Comparison of ENCODE assay signal across 24 cellular contexts in the genomic region with DNA sequence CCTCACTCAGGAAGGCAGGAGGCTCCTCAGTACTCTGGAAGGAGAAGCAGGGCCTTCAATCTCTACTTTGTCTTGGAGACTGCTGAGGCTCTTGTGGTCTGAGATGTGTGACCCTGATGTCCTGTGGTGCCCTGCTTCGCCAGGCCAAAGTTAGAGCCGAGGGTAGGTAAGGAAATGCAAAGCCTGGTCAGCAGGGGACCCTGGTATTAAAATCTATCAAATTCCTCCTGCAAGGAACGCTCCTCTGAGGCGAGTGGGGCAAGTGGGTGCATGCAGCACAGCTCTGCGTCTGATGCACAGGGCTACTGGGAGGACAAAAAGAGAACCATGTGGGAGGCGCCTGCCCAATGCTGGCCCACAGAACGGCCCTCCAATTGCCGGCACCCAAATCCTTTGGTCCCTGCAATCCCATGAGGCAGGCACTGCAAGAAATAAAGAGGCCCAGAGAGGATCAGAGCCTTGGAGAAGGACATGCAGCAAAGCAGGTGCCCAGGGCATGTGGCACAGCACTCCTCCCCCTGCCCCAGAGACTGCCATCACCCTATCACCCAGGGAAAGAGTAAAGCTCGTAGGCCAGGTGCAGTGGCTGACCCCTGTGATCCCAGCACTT. TPM values are rescaled to one million over a fixed set of nuclear protein-coding genes. Genes with fewer than 3 reads are reported as not detected.
DNase-seq lines count a peak whose midpoint lies in the region; ATAC-seq, FAIRE-seq and TF ChIP-seq lines count a peak whose summit lies in the region.
"Had no signal": no experiment of that assay in that cellular context is flagged by ENCODE, and none has a peak within 500 bp of the region (broad histone marks: within the 10 kb centered on the region; RNA-seq: fewer than 3 reads in every experiment).

No MANE protein-coding gene starts in this region.

- CTCF ChIA-PET in RWPE1 (lab: Yijun Ruan, JAX) (interaction anchor here (0.6 kb wide), 1 partner anchor 296 kb away, joined by 4 read pairs; no protein-coding TSS in a partner anchor), HepG2 (lab: Yijun Ruan, JAX; ENCODE audit: low intra/inter-chr PET ratio, low total read pairs) (no interaction called here)

- POLR2A ChIA-PET in RWPE1 (lab: Yijun Ruan, JAX; ENCODE audit: low non-redundant PET) (no interaction called here), HepG2 (lab: Yijun Ruan, JAX) (interaction anchor here (0.6 to 1.1 kb wide), 2 partner anchors 17 to 71 kb away, joined by 4 read pairs; no protein-coding TSS in a partner anchor)

- no peak overlapping the region for H3K4me2 ChIP-seq in HepG2 (ENCODE audit: low read depth, low read length)
- H3K4me2 ChIP-seq: PC-9, smooth muscle cell had no signal

- H3K36me3 ChIP-seq in HepG2 (replicated peaks in 1 of 2; ENCODE audit: control insufficient read depth in 1 of 2, insufficient read depth in 2 of 2, low read length in 2 of 2): no peaks in the 10 kb centered on the region
- no peaks in the 10 kb centered on the region for H3K36me3 ChIP-seq in suprapubic skin
- H3K36me3 ChIP-seq: colonic mucosa, vagina had no signal

- TF ChIP-seq POLR2A in HepG2 (IDR thresholded peaks at IDR 0.05; ENCODE audit: insufficient read depth in 1 of 2, low read depth in 2 of 2, low read length in 2 of 2) (no peak), suprapubic skin (IDR thresholded peaks at IDR 0.05) (no peak)

- no TSS peak for BruUV-seq in HepG2 (replicated peaks; lab: Mats Ljungman, UMichigan)

- peaks cover 26% of the 10 kb centered on the region for H3K4me1 ChIP-seq in HepG2 (ENCODE audit: insufficient read depth, low read length)
- H3K4me1 ChIP-seq in suprapubic skin: peaks cover 19% of the 10 kb centered on the region

- TF ChIP-seq EP300 in HepG2 (IDR thresholded peaks at IDR 0.05; ENCODE audit: low read depth in 2 of 2, low read length in 2 of 2) (no peak), HepG2 (CRISPR knock-in tag; IDR thresholded peaks at IDR 0.05; ENCODE audit: borderline replicate concordance) (no peak), suprapubic skin (IDR thresholded peaks at IDR 0.05) (no peak)

- in situ Hi-C loops in HepG2 (cut with HindIII; ENCODE audit: extremely low pct_ligation_motif_present, low pct_unique_long_range_greater_than_20kb): no loop called here

- intact Hi-C loops in HepG2 (cut with micrococcal nuclease; ENCODE audit: unreplicated experiment): no loop called here

- 41% methylated on average over 7 of the region's 9 CpGs for WGBS in HepG2 (ENCODE audit: low lambda C conversion rate)
- 70% methylated on average over 8 of the region's 9 CpGs for WGBS in suprapubic skin

- H3K27me3 ChIP-seq in HepG2 (ENCODE audit: control insufficient read depth in 1 of 2, insufficient read depth in 2 of 2, low read length in 2 of 2): peaks cover 3 to 6% of the 10 kb centered on the region in 2 experiments; a peak in 2 of 5 replicates
- H3K27me3 ChIP-seq in suprapubic skin: no peaks in the 10 kb centered on the region
- H3K27me3 ChIP-seq: body of pancreas, colonic mucosa, vagina had no signal

- ATAC-seq in HepG2 (no peak), GM19397 (IDR thresholded peaks at IDR 0.05; ENCODE audit: unreplicated experiment) (no peak)
- ATAC-seq: activated naive CD4-positive, alpha-beta T cell treated with anti-CD3 and anti-CD28 coated beads, Interleukin-2, amount 50 U/mL, for 72 hours; psoas muscle had no signal

- H3K27ac ChIP-seq in RWPE1 (peak overlapping the region; percentile 10; the same call in 1 of the 2 replicates), HepG2 (ENCODE audit: extremely low read length, insufficient read depth, low read length) (no peak overlapping the region), suprapubic skin (no peak overlapping the region)
- H3K27ac ChIP-seq: colonic mucosa, PC-9, psoas muscle, vagina had no signal

- H3K79me2 ChIP-seq in HepG2 (ENCODE audit: insufficient read depth, low read length): no peaks in the 10 kb centered on the region

- H3K9me3 ChIP-seq in HepG2 (ENCODE audit: low read length): no peaks in the 10 kb centered on the region
- no peaks in the 10 kb centered on the region for H3K9me3 ChIP-seq in suprapubic skin
- H3K9me3 ChIP-seq: body of pancreas, colonic mucosa, psoas muscle, vagina had no signal

- no peaks in the 10 kb centered on the region for H4K20me1 ChIP-seq in HepG2 (ENCODE audit: insufficient read depth, low read length)

- no peak overlapping the region for H2AFZ ChIP-seq in HepG2 (ENCODE audit: low read length)
- H2AFZ ChIP-seq: PC-9 had no signal

- no peak for TF ChIP-seq CTCF in RWPE1 (conservative IDR thresholded peaks at IDR 0.05; ENCODE audit: low read depth)
- no peak for TF ChIP-seq CTCF in HepG2 (CRISPR knock-in tag; IDR thresholded peaks at IDR 0.05)
- TF ChIP-seq CTCF in suprapubic skin (IDR thresholded peaks at IDR 0.05): no peak

- no peak for FAIRE-seq in HepG2 (lab: Jason Lieb, UNC)
- FAIRE-seq: endothelial cell of umbilical vein, GM12892 had no signal

- no peak overlapping the region for H3K4me3 ChIP-seq in HepG2 (replicated peaks in 1 of 3; ENCODE audit: insufficient read depth in 1 of 3, low read depth in 2 of 3, low read length in 3 of 3)
- H3K4me3 ChIP-seq in suprapubic skin: no peak overlapping the region
- H3K4me3 ChIP-seq: body of pancreas, colonic mucosa, PC-9, psoas muscle, smooth muscle cell, vagina had no signal

- peak; percentile 48 for DNase-seq in activated effector memory CD4-positive, alpha-beta T cell treated with anti-CD3 and anti-CD28 coated beads, Interleukin-2, amount 50 U/mL, for 16 hours
- no peak for DNase-seq in activated effector memory CD4-positive, alpha-beta T cell treated with Interleukin-2 at 50 U/mL for 16 hours
- DNase-seq in RWPE1 (ENCODE audit: low spot score) (no peak), HepG2 (ENCODE audit: low spot score) (no peak), suprapubic skin (ENCODE audit: low spot score in 2 of 2) (peak; percentile 38 to 50), hypothalamus (lab: John Stamatoyannopoulos, UW) (no peak), HUDEP-2 (lab: John Stamatoyannopoulos, UW; ENCODE audit: unreplicated experiment in 76 of 76) (no peak)
- DNase-seq: colonic mucosa; DMS79; foreskin fibroblast; HFFc6; kidney glomerular epithelial cell; NCI-H1694 treated with DMSO at 0.1 percent for 48 hours; NCI-H226; PC-9; stimulated activated CD4-positive, alpha-beta T cell treated with anti-CD3 and anti-CD28 coated beads, Interleukin-4, amount 100 ng/mL, for 24 hours had no signal

- no peak for TF ChIP-seq RAD21 in HepG2 (CRISPR knock-in tag; IDR thresholded peaks at IDR 0.05)

- no peak overlapping the region for H3K9ac ChIP-seq in HepG2 (ENCODE audit: insufficient read depth, low read depth, low read length)

TF ChIP-seq in HepG2, 621 proteins besides CTCF, POLR2A, EP300 and RAD21:
- TF ChIP-seq KLF12 (CRISPR knock-in tag; IDR thresholded peaks at IDR 0.05; ENCODE audit: borderline replicate concordance) (no peak), PRMT3 (CRISPR knock-in tag; IDR thresholded peaks at IDR 0.05; ENCODE audit: borderline replicate concordance, low read depth) (no peak), MATR3 (CRISPR knock-in tag; IDR thresholded peaks at IDR 0.05) (no peak), ZNF205 (CRISPR knock-in tag; IDR thresholded peaks at IDR 0.05) (no peak), ZNF768 (CRISPR knock-in tag; IDR thresholded peaks at IDR 0.05) (0 out of 2 replicates have a peak, but pooled peaks have one; percentile 42), TARDBP (CRISPR knock-in tag; IDR thresholded peaks at IDR 0.05) (no peak), KDM5A (IDR thresholded peaks at IDR 0.05; ENCODE audit: borderline replicate concordance, low read length) (no peak)
TF ChIP-seq in HepG2: peak in this region for 1.

RNA-seq across cellular contexts. Expression of a gene that starts 23.1 kb away (rescaled TPM):
- total RNA-seq in HepG2 (2016; rRNA removed; fragmentation: Illumina TruSeq; extraction: Trizol): 5.3 and 11.0 TPM in 2 replicates
- total RNA-seq in HepG2 (2016; cell fraction: cytosol; rRNA removed; fragmentation: Illumina TruSeq; extraction: Trizol; ENCODE audit: low read depth): 2.3 and 2.6 TPM in 2 replicates
- 5.2 and 10.5 TPM in 2 replicates for total RNA-seq in HepG2 (2016; cell fraction: insoluble cytoplasmic fraction; rRNA removed; fragmentation: Illumina TruSeq; extraction: Trizol)
- 7.0 and 7.7 TPM in 2 replicates for total RNA-seq in HepG2 (2016; cell fraction: membrane; rRNA removed; fragmentation: Illumina TruSeq; extraction: Trizol)
- total RNA-seq in HepG2 (2016; cell fraction: nucleus; rRNA removed; fragmentation: Illumina TruSeq; extraction: Trizol): 9.9 and 13.1 TPM in 2 replicates
- 8.8 and 10.2 TPM in 2 replicates for polyA plus RNA-seq in HepG2 (2011; rRNA removed)
- 7.4 TPM in 2 replicates for polyA plus RNA-seq in HepG2 (2011; cell fraction: cytosol; rRNA removed)
- 42.1 and 46.0 TPM in 2 replicates for polyA plus RNA-seq in HepG2 (2011; cell fraction: nucleus; rRNA removed)
- polyA plus RNA-seq in HepG2 (2012): 22.4 and 32.5 TPM in 2 replicates
- polyA plus RNA-seq in HepG2 (2016; cell fraction: cytosol; fragmentation: Illumina TruSeq; extraction: Trizol; ENCODE audit: low read depth): 0.69 and 1.1 TPM in 2 replicates
- polyA plus RNA-seq in HepG2 (2016; cell fraction: insoluble cytoplasmic fraction; fragmentation: Illumina TruSeq; extraction: Trizol; ENCODE audit: low read depth): 16.0 and 20.6 TPM in 2 replicates
- polyA plus RNA-seq in HepG2 (2016; cell fraction: membrane; fragmentation: Illumina TruSeq; extraction: Trizol; ENCODE audit: low read depth): 2.4 and 3.8 TPM in 2 replicates
- polyA plus RNA-seq in HepG2 (2016; cell fraction: nucleus; fragmentation: Illumina TruSeq; extraction: Trizol; ENCODE audit: insufficient read depth, low read depth): 25.8 and 26.9 TPM in 2 replicates
- 7.8 and 28.6 TPM in 2 replicates for polyA minus RNA-seq in HepG2 (2011; rRNA and poly(A)+ RNA removed; ENCODE audit: low replicate concordance)
- 19.5 and 20.1 TPM in 2 replicates for polyA minus RNA-seq in HepG2 (2011; cell fraction: cytosol; rRNA and poly(A)+ RNA removed)
- 27.4 and 29.2 TPM in 2 replicates for polyA minus RNA-seq in HepG2 (2011; cell fraction: nucleus; rRNA and poly(A)+ RNA removed)
- total RNA-seq in suprapubic skin: 100 to 1,000 TPM in 1 of 4 donors, 10 to 100 TPM in 3; 71.9 to 104 (median 79.5) TPM

Comparison
In these comparisons a context has a peak if more than half of its experiments do, and no peak if none do; other contexts are left out.
1. DNase-seq: peak in activated effector memory CD4-positive, alpha-beta T cell treated with anti-CD3 and anti-CD28 coated beads, Interleukin-2, amount 50 U/mL, for 16 hours (single experiment) and suprapubic skin (2 of 2); none in activated effector memory CD4-positive, alpha-beta T cell treated with Interleukin-2 at 50 U/mL for 16 hours (single experiment), RWPE1 (single experiment), HepG2 (single experiment), hypothalamus (0 of 51) and HUDEP-2 (0 of 76).
2. RNA of a gene that starts 23.1 kb away (total RNA-seq): 71.9 to 104 TPM in suprapubic skin; 2.3 to 13.1 TPM in HepG2; every median in the first group is over 4 times any median in the second.